In genomic region chr3:183626877-183627594, GRCh38 we compare ENCODE assay signal across 23 cellular contexts. TPM values are rescaled to one million over a fixed set of nuclear protein-coding genes. Genes with fewer than 3 reads are reported as not detected.
DNase-seq lines count a peak whose midpoint lies in the region; ATAC-seq and TF ChIP-seq lines count a peak whose summit lies in the region.
"Had no signal": no experiment of that assay in that cellular context is flagged by ENCODE, and none has a peak within 500 bp of the region (broad histone marks: within the 10 kb centered on the region; RNA-seq: fewer than 3 reads in every experiment).

No MANE protein-coding gene starts in this region.

- H3K79me2 ChIP-seq in parathyroid adenoma, result no peaks in the 10 kb centered on the region

- H3K4me2 ChIP-seq in parathyroid adenoma (ENCODE audit: low read length), result peak overlapping the region; percentile 31

- TF ChIP-seq POLR2A in upper lobe of left lung (IDR thresholded peaks at IDR 0.05), result no peak

- no peaks in the 10 kb centered on the region for H3K36me3 ChIP-seq in parathyroid adenoma (ENCODE audit: control insufficient read depth, insufficient read depth, low read length)
- no peaks in the 10 kb centered on the region for H3K36me3 ChIP-seq in upper lobe of left lung
- H3K36me3 ChIP-seq: colonic mucosa, esophagus squamous epithelium, SJCRH30 had no signal

- peak in 3 of 4 donors; percentile 34 to 89 (median 77) for TF ChIP-seq EP300 in upper lobe of left lung (IDR thresholded peaks at IDR 0.05)

- ATAC-seq in upper lobe of left lung (ENCODE audit: low FRiP score in 2 of 2), result peak; percentile 44 to 72
- ATAC-seq: activated CD8-positive, alpha-beta memory T cell treated with anti-CD3 and anti-CD28 coated beads, Interleukin-2, amount 10 ng/mL, durations not matched to agents 7 days and 5 days; body of pancreas; mucosa of descending colon; Panc1; stimulated activated naive CD8-positive, alpha-beta T cell treated with anti-CD3 and anti-CD28 coated beads, Interleukin-15, amount 100 ng/mL, for 72 hours; T-helper 17 cell had no signal

- H3K4me1 Mint-ChIP-seq in T-helper 2 cell treated with Interferon-gamma antibody and Interleukin-4, amounts not matched to agents 5 μg/mL and 100 μg/mL, for 36 hours (ENCODE audit: low read depth), result peaks cover 2% of the 10 kb centered on the region
- H3K4me1 Mint-ChIP-seq: activated CD8-positive, alpha-beta memory T cell treated with anti-CD3 and anti-CD28 coated beads, Interleukin-2, amount 10 ng/mL, durations not matched to agents 7 days and 5 days; activated naive CD8-positive, alpha-beta T cell treated with anti-CD3 and anti-CD28 coated beads for 36 hours; endodermal cell; stimulated activated naive CD8-positive, alpha-beta T cell treated with anti-CD3 and anti-CD28 coated beads, Interleukin-15, amount 100 ng/mL, for 72 hours; T-helper 17 cell had no signal

- no peak overlapping the region for H3K9ac ChIP-seq in parathyroid adenoma
- H3K9ac ChIP-seq: GM23248 had no signal

- no peak overlapping the region for H3K4me3 Mint-ChIP-seq in T-helper 2 cell treated with Interferon-gamma antibody and Interleukin-4, amounts not matched to agents 5 μg/mL and 100 μg/mL, for 36 hours
- H3K4me3 Mint-ChIP-seq: activated CD8-positive, alpha-beta memory T cell treated with anti-CD3 and anti-CD28 coated beads, Interleukin-2, amount 10 ng/mL, durations not matched to agents 7 days and 5 days; activated naive CD8-positive, alpha-beta T cell treated with anti-CD3 and anti-CD28 coated beads for 36 hours; endodermal cell; neural crest cell; stimulated activated naive CD8-positive, alpha-beta T cell treated with anti-CD3 and anti-CD28 coated beads, Interleukin-15, amount 100 ng/mL, for 72 hours; T-helper 17 cell had no signal

- H3K9me3 Mint-ChIP-seq in T-helper 2 cell treated with Interferon-gamma antibody and Interleukin-4, amounts not matched to agents 5 μg/mL and 100 μg/mL, for 36 hours, result no peaks in the 10 kb centered on the region
- H3K9me3 Mint-ChIP-seq: endodermal cell; neural crest cell; stimulated activated naive CD8-positive, alpha-beta T cell treated with anti-CD3 and anti-CD28 coated beads, Interleukin-15, amount 100 ng/mL, for 72 hours had no signal

- DNase-seq in coronary artery (ENCODE audit: low spot score) (peak; percentile 78), iris pigment epithelial cell (ENCODE audit: low read depth) (peak; percentile 20), upper lobe of left lung (peak in 1 of 2 donors; percentile 87), NCI-H446 (lab: John Stamatoyannopoulos, UW) (no peak), 8988T (no peak)
- no peak for DNase-seq in T-helper 2 cell treated with Interferon-gamma antibody and Interleukin-4, amounts not matched to agents 5 μg/mL and 100 μg/mL, for 36 hours (ENCODE audit: low spot score)
- DNase-seq: activated CD4-positive, alpha-beta T cell treated with anti-CD3 and anti-CD28 coated beads for 48 hours; activated CD8-positive, alpha-beta memory T cell treated with anti-CD3 and anti-CD28 coated beads, Interleukin-2, amount 10 ng/mL, durations not matched to agents 7 days and 5 days; activated naive CD8-positive, alpha-beta T cell treated with anti-CD3 and anti-CD28 coated beads for 36 hours; colonic mucosa; endodermal cell; esophagus squamous epithelium; GM23248; mucosa of descending colon; NCI-H510A treated with DMSO at 0.1 percent for 48 hours; SJCRH30; stimulated activated naive CD8-positive, alpha-beta T cell treated with anti-CD3 and anti-CD28 coated beads, Interleukin-15, amount 100 ng/mL, for 72 hours; T-helper 17 cell had no signal

- H3K4me1 ChIP-seq in parathyroid adenoma, result peaks cover 6% of the 10 kb centered on the region
- H3K4me1 ChIP-seq in upper lobe of left lung, result peaks cover 0 to 27% (median 9%) of the 10 kb centered on the region in 4 donors
- H3K4me1 ChIP-seq: body of pancreas, colonic mucosa, esophagus squamous epithelium, SJCRH30 had no signal

- WGBS in upper lobe of left lung, 2 donors, result 49 to 60% methylated on average over 8 of the region's 8 CpGs

- peak overlapping the region; percentile 4 for H2AFZ ChIP-seq in parathyroid adenoma
- H2AFZ ChIP-seq: GM23248 had no signal

- no peak overlapping the region for H3K27ac Mint-ChIP-seq in T-helper 2 cell treated with Interferon-gamma antibody and Interleukin-4, amounts not matched to agents 5 μg/mL and 100 μg/mL, for 36 hours
- H3K27ac Mint-ChIP-seq: activated CD8-positive, alpha-beta memory T cell treated with anti-CD3 and anti-CD28 coated beads, Interleukin-2, amount 10 ng/mL, durations not matched to agents 7 days and 5 days; activated naive CD8-positive, alpha-beta T cell treated with anti-CD3 and anti-CD28 coated beads for 36 hours; endodermal cell; stimulated activated naive CD8-positive, alpha-beta T cell treated with anti-CD3 and anti-CD28 coated beads, Interleukin-15, amount 100 ng/mL, for 72 hours; T-helper 17 cell had no signal

- no peak overlapping the region for H3K4me3 ChIP-seq in coronary artery
- no peak overlapping the region for H3K4me3 ChIP-seq in parathyroid adenoma (ENCODE audit: low read depth, low read length)
- no peak overlapping the region for H3K4me3 ChIP-seq in upper lobe of left lung
- H3K4me3 ChIP-seq: body of pancreas, colonic mucosa, esophagus squamous epithelium, GM23248, mucosa of descending colon, SJCRH30 had no signal

- TF ChIP-seq CTCF in coronary artery (IDR thresholded peaks at IDR 0.05) (no peak), parathyroid adenoma (IDR thresholded peaks at IDR 0.05) (no peak), upper lobe of left lung (IDR thresholded peaks at IDR 0.05) (no peak)

- H3K27ac ChIP-seq in coronary artery, result peak overlapping the region; percentile 40 to 60
- peak overlapping the region; percentile 64 for H3K27ac ChIP-seq in parathyroid adenoma
- peak overlapping the region; percentile 39 to 90 (median 74) for H3K27ac ChIP-seq in upper lobe of left lung
- H3K27ac ChIP-seq: body of pancreas, C4-2B, colonic mucosa, GM23248, SJCRH30 had no signal

- H3K36me3 Mint-ChIP-seq in T-helper 2 cell treated with Interferon-gamma antibody and Interleukin-4, amounts not matched to agents 5 μg/mL and 100 μg/mL, for 36 hours (ENCODE audit: low read depth), result no peaks in the 10 kb centered on the region
- H3K36me3 Mint-ChIP-seq: activated CD8-positive, alpha-beta memory T cell treated with anti-CD3 and anti-CD28 coated beads, Interleukin-2, amount 10 ng/mL, durations not matched to agents 7 days and 5 days; activated naive CD8-positive, alpha-beta T cell treated with anti-CD3 and anti-CD28 coated beads for 36 hours had no signal

- H3K9me3 ChIP-seq in parathyroid adenoma (ENCODE audit: control insufficient read depth, low read length) (no peaks in the 10 kb centered on the region), upper lobe of left lung (no peaks in the 10 kb centered on the region)
- H3K9me3 ChIP-seq: body of pancreas, colonic mucosa, esophagus squamous epithelium, mucosa of descending colon, SJCRH30 had no signal

- H3K27me3 ChIP-seq in parathyroid adenoma (ENCODE audit: control insufficient read depth, insufficient read depth, low read length) (no peaks in the 10 kb centered on the region), upper lobe of left lung (no peaks in the 10 kb centered on the region)
- H3K27me3 ChIP-seq: body of pancreas, colonic mucosa, esophagus squamous epithelium, SJCRH30 had no signal

- H3K27me3 Mint-ChIP-seq in T-helper 2 cell treated with Interferon-gamma antibody and Interleukin-4, amounts not matched to agents 5 μg/mL and 100 μg/mL, for 36 hours (ENCODE audit: low read depth), result peaks cover 4% of the 10 kb centered on the region
- H3K27me3 Mint-ChIP-seq: activated naive CD8-positive, alpha-beta T cell treated with anti-CD3 and anti-CD28 coated beads for 36 hours had no signal

RNA-seq across cellular contexts. Expression of gene KLHL24, which starts 8.4 kb away (rescaled TPM):
- total RNA-seq in upper lobe of left lung, result 100 to 1,000 TPM in 3 of 6 donors, 10 to 100 TPM in 3; 63.5 to 181 (median 104) TPM

Comparison
In these comparisons a context has a peak if more than half of its experiments do, and no peak if none do; other contexts are left out.
1. DNase-seq: peak in coronary artery (single experiment) and iris pigment epithelial cell (single experiment); none in NCI-H446 (0 of 2), 8988T (single experiment) and T-helper 2 cell treated with Interferon-gamma antibody and Interleukin-4, amounts not matched to agents 5 μg/mL and 100 μg/mL, for 36 hours (single experiment).
2. Peak in every context shown above with its lines, with median percentiles within 50 percentile points of each other: H3K27ac ChIP-seq.